25 cellular contexts compared by ENCODE assay signal in genomic region chr13:39787086-39787487, GRCh38.
A peak's percentile ranks its signal among the peaks of the same experiment; 100 is the strongest.
DNase-seq lines count a peak whose midpoint lies in the region; ATAC-seq and TF ChIP-seq lines count a peak whose summit lies in the region.
"Had no signal": no experiment of that assay in that cellular context is flagged by ENCODE, and none has a peak within 500 bp of the region (broad histone marks: within the 10 kb centered on the region; RNA-seq: fewer than 3 reads in every experiment).

No MANE protein-coding gene starts in this region.

- ATAC-seq in SK-N-SH treated with all-trans-retinoic acid at 6 μM for 48 hours, result peak; percentile 32; the same call in 2 of the 3 replicates
- no peak for ATAC-seq in GM23338
- ATAC-seq: left lobe of liver, right lobe of liver, upper lobe of right lung had no signal

- H3K9ac ChIP-seq in SK-N-SH (no peak overlapping the region), endodermal cell (ENCODE audit: extremely low read depth, low read length, poor library complexity, severe bottlenecking) (no peak overlapping the region)

- DNase-seq in SK-N-SH (no peak), GM23338 (ENCODE audit: low spot score) (no peak), endodermal cell (no peak), neural crest cell (ENCODE audit: low read depth, low spot score) (no peak), nucleus accumbens (lab: John Stamatoyannopoulos, UW) (no peak), NOMO-1 treated with DMSO at 0.1 percent for 48 hours (lab: John Stamatoyannopoulos, UW; ENCODE audit: unreplicated experiment) (no peak), HAP-1 (ENCODE audit: low spot score in 2 of 2) (no peak)
- DNase-seq: activated CD4-positive, alpha-beta T cell treated with anti-CD3 and anti-CD28 coated beads, Interleukin-2, amount 10 ng/mL, durations not matched to agents 7 days and 5 days; activated CD8-positive, alpha-beta memory T cell treated with anti-CD3 and anti-CD28 coated beads, Interleukin-2, amount 50 U/mL, for 48 hours; activated naive CD4-positive, alpha-beta T cell treated with anti-CD3 and anti-CD28 coated beads, Interleukin-2, amount 50 U/mL, for 16 hours; BE2C; Calu3; colonic mucosa; EL; NCI-H1930; NCI-H510A; right lobe of liver; stomach; upper lobe of right lung had no signal

- H3K27ac Mint-ChIP-seq in GM23338, result no peak overlapping the region
- peak overlapping the region; percentile 23 for H3K27ac Mint-ChIP-seq in endodermal cell
- peak overlapping the region; percentile 84 for H3K27ac Mint-ChIP-seq in neural crest cell (ENCODE audit: unreplicated experiment)
- H3K27ac Mint-ChIP-seq: activated CD4-positive, alpha-beta T cell treated with anti-CD3 and anti-CD28 coated beads, Interleukin-2, amount 10 ng/mL, durations not matched to agents 7 days and 5 days had no signal

- peaks cover 5% of the 10 kb centered on the region for H3K27me3 Mint-ChIP-seq in GM23338 (ENCODE audit: insufficient read depth, low read depth, poor library complexity)
- no peaks in the 10 kb centered on the region for H3K27me3 Mint-ChIP-seq in endodermal cell (ENCODE audit: insufficient read depth)
- H3K27me3 Mint-ChIP-seq in neural crest cell (ENCODE audit: low read depth), result no peaks in the 10 kb centered on the region
- H3K27me3 Mint-ChIP-seq: activated CD4-positive, alpha-beta T cell treated with anti-CD3 and anti-CD28 coated beads, Interleukin-2, amount 10 ng/mL, durations not matched to agents 7 days and 5 days had no signal

- no peak overlapping the region for H2AFZ ChIP-seq in SK-N-SH (ENCODE audit: low read depth)
- 0 out of 2 replicates have a peak overlapping the region, but pooled peaks have one; percentile 7 for H2AFZ ChIP-seq in GM23338

- POLR2A ChIA-PET in SK-N-SH (lab: Yijun Ruan, JAX), result no interaction called here

- TF ChIP-seq RAD21 in SK-N-SH (IDR thresholded peaks at IDR 0.05; ENCODE audit: low read length), result no peak

- no peak overlapping the region for H3K4me2 ChIP-seq in SK-N-SH
- H3K4me2 ChIP-seq in GM23338, result no peak overlapping the region

- H3F3A ChIP-seq in SK-N-SH (replicated peaks; ENCODE audit: insufficient read depth) (no peaks in the 10 kb centered on the region), GM23338 (replicated peaks; ENCODE audit: low read depth) (no peaks in the 10 kb centered on the region)

- H3K4me1 Mint-ChIP-seq in GM23338 (peaks cover 16% of the 10 kb centered on the region; the same call in 2 of the 3 replicates), endodermal cell (peaks cover 6% of the 10 kb centered on the region), neural crest cell (peaks cover 21% of the 10 kb centered on the region)
- H3K4me1 Mint-ChIP-seq: activated CD4-positive, alpha-beta T cell treated with anti-CD3 and anti-CD28 coated beads, Interleukin-2, amount 10 ng/mL, durations not matched to agents 7 days and 5 days had no signal

- H3K79me2 ChIP-seq in SK-N-SH (ENCODE audit: insufficient read depth), result no peaks in the 10 kb centered on the region
- H3K79me2 ChIP-seq in GM23338 (replicated peaks; ENCODE audit: insufficient read depth), result no peaks in the 10 kb centered on the region

- H3K27me3 ChIP-seq in SK-N-SH (ENCODE audit: insufficient read depth) (no peaks in the 10 kb centered on the region), GM23338 (ENCODE audit: insufficient read depth) (no peaks in the 10 kb centered on the region), endodermal cell (ENCODE audit: control insufficient read depth, insufficient read depth, low read length, poor library complexity, severe bottlenecking) (no peaks in the 10 kb centered on the region), HAP-1 (ENCODE audit: low read depth) (no peaks in the 10 kb centered on the region)
- H3K27me3 ChIP-seq: BE2C, colonic mucosa, right lobe of liver, stomach, upper lobe of right lung had no signal

- CTCF ChIA-PET in SK-N-SH (lab: Yijun Ruan, JAX), result no interaction called here

- H3K9me3 ChIP-seq in SK-N-SH (peaks cover 8% of the 10 kb centered on the region; the same call in 1 of the 2 replicates), endodermal cell (ENCODE audit: control insufficient read depth, low read length) (peaks cover 35% of the 10 kb centered on the region), HAP-1 (no peaks in the 10 kb centered on the region)
- H3K9me3 ChIP-seq: BE2C, colonic mucosa, right lobe of liver, upper lobe of right lung had no signal

- H3K9me3 Mint-ChIP-seq in GM23338, result peaks cover 28% of the 10 kb centered on the region
- H3K9me3 Mint-ChIP-seq in endodermal cell, result peaks cover 23% of the 10 kb centered on the region
- H3K9me3 Mint-ChIP-seq in neural crest cell, result peaks cover 8% of the 10 kb centered on the region

- H3K36me3 Mint-ChIP-seq in GM23338 (ENCODE audit: low read depth) (peaks cover 22% of the 10 kb centered on the region), endodermal cell (ENCODE audit: low read depth) (peaks cover 9% of the 10 kb centered on the region), neural crest cell (ENCODE audit: low read depth) (peaks cover 6% of the 10 kb centered on the region)
- H3K36me3 Mint-ChIP-seq: brain had no signal

- H3K4me1 ChIP-seq in SK-N-SH (ENCODE audit: control insufficient read depth in 1 of 2, insufficient read depth in 2 of 2, low read depth in 1 of 2, low read length in 1 of 2) (peaks cover 0 to 2% of the 10 kb centered on the region in 2 experiments; a peak in 2 of 4 replicates), GM23338 (ENCODE audit: insufficient read depth) (no peaks in the 10 kb centered on the region), endodermal cell (ENCODE audit: control insufficient read depth, insufficient read depth, low read length) (no peaks in the 10 kb centered on the region), HAP-1 (no peaks in the 10 kb centered on the region)
- H3K4me1 ChIP-seq: BE2C, colonic mucosa, right lobe of liver, stomach, upper lobe of right lung had no signal

- TF ChIP-seq CTCF in SK-N-SH (IDR thresholded peaks at IDR 0.05), result no peak
- no peak for TF ChIP-seq CTCF in GM23338 (conservative IDR thresholded peaks at IDR 0.05; ENCODE audit: low read depth in 2 of 2)
- no peak for TF ChIP-seq CTCF in endodermal cell (conservative IDR thresholded peaks at IDR 0.05)
- TF ChIP-seq CTCF in neural crest cell (conservative IDR thresholded peaks at IDR 0.05), result no peak

- H3K4me3 ChIP-seq in SK-N-SH (ENCODE audit: low read depth in 2 of 2, low read length in 1 of 2) (no peak overlapping the region), GM23338 (no peak overlapping the region), endodermal cell (ENCODE audit: low read length) (no peak overlapping the region), HAP-1 (no peak overlapping the region)
- H3K4me3 ChIP-seq: colonic mucosa, right lobe of liver, stomach, upper lobe of right lung had no signal

- no peaks in the 10 kb centered on the region for H3K36me3 ChIP-seq in SK-N-SH (replicated peaks in 1 of 2; ENCODE audit: control insufficient read depth in 1 of 2, insufficient read depth in 2 of 2, low read length in 1 of 2)
- no peaks in the 10 kb centered on the region for H3K36me3 ChIP-seq in GM23338 (ENCODE audit: insufficient read depth)
- H3K36me3 ChIP-seq in endodermal cell (ENCODE audit: control insufficient read depth, insufficient read depth, low read length), result no peaks in the 10 kb centered on the region
- no peaks in the 10 kb centered on the region for H3K36me3 ChIP-seq in HAP-1 (replicated peaks)
- H3K36me3 ChIP-seq: BE2C, colonic mucosa, right lobe of liver, stomach, upper lobe of right lung had no signal

- 87% methylated on average over 1 of the region's 1 CpG for WGBS in SK-N-SH (ENCODE audit: low lambda C conversion rate)
- WGBS in endodermal cell (ENCODE audit: insufficient coverage in 1 of 2, insufficient read length in 1 of 2), 2 experiments, result no CpG with 5 or more reads among the region's 1 CpG

- H4K20me1 ChIP-seq in SK-N-SH (ENCODE audit: insufficient read depth), result no peaks in the 10 kb centered on the region
- no peaks in the 10 kb centered on the region for H4K20me1 ChIP-seq in GM23338 (replicated peaks; ENCODE audit: insufficient read depth)

- H3K9me2 ChIP-seq in SK-N-SH, result no peaks in the 10 kb centered on the region
- peaks cover 11% of the 10 kb centered on the region for H3K9me2 ChIP-seq in GM23338 (ENCODE audit: insufficient read depth)

- H3K27ac ChIP-seq in SK-N-SH (ENCODE audit: low read depth in 2 of 2, low read length in 1 of 2) (no peak overlapping the region), GM23338 (ENCODE audit: low read depth) (no peak overlapping the region), endodermal cell (ENCODE audit: low read depth, low read length) (no peak overlapping the region)
- H3K27ac ChIP-seq: 22Rv1, colonic mucosa, epithelial cell of prostate, right lobe of liver, RWPE1, stomach, upper lobe of right lung had no signal

- in situ Hi-C loops in HAP-1 (cut with MboI; ENCODE audit: low sequenced_read_pairs), result loop anchor here (25.0 kb wide), 1 partner anchor 900 kb away; no protein-coding TSS in a partner anchor

- no peak overlapping the region for H3K4me3 Mint-ChIP-seq in GM23338
- no peak overlapping the region for H3K4me3 Mint-ChIP-seq in endodermal cell
- no peak overlapping the region for H3K4me3 Mint-ChIP-seq in neural crest cell
- H3K4me3 Mint-ChIP-seq: activated CD4-positive, alpha-beta T cell treated with anti-CD3 and anti-CD28 coated beads, Interleukin-2, amount 10 ng/mL, durations not matched to agents 7 days and 5 days; brain had no signal

- no peak; a peak in 1 of 4 replicates for TF ChIP-seq EP300 in SK-N-SH (IDR thresholded peaks at IDR 0.05; ENCODE audit: borderline replicate concordance in 1 of 2, low read depth in 1 of 2, low read length in 1 of 2)

TF ChIP-seq in SK-N-SH, 30 proteins besides CTCF, POLR2A, EP300 and RAD21 (continues in another document):
- no peak for TF ChIP-seq MEF2A (IDR thresholded peaks at IDR 0.05; ENCODE audit: borderline replicate concordance, low read depth)
- no peak for TF ChIP-seq USF1 (IDR thresholded peaks at IDR 0.05; ENCODE audit: borderline replicate concordance, low read depth)
- TF ChIP-seq SIN3A (IDR thresholded peaks at IDR 0.05; ENCODE audit: borderline replicate concordance, low read depth, low read length), result no peak

TF ChIP-seq in GM23338, 12 proteins besides CTCF, POLR2A, EP300 and RAD21:
- no peak for TF ChIP-seq ZNF331 (CRISPR knock-in tag; IDR thresholded peaks at IDR 0.05; ENCODE audit: low read depth)
